Comparison of ENCODE assay signal across 22 cellular contexts in the genomic region with DNA sequence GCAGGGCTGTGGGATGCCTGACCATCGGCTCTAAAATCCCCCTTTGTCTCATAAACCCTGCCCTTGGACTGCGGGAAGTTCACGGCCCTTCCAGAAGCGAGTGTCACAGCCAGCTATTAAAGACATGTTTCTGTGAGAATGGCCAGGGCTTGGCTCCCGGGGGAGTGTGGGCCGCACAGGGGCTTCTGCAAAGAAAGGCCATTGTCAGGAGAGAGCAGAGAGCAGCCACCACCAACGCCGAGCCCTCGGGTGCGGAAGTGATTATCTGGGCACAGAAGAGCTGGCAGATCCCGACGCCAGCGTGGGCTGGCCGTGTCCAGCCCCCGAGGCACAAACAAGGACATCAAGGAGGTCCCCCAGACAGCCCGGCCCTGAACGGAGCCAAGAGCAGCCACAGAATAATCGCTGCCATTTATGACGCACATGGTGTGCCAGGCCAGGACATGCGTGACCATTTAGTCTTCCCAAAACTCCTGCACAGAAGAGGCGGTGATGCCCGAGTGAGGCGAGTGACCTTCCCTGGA.
DNase-seq lines count a peak whose midpoint lies in the region; ATAC-seq and TF ChIP-seq lines count a peak whose summit lies in the region.
"Had no signal": no experiment of that assay in that cellular context is flagged by ENCODE, and none has a peak within 500 bp of the region (broad histone marks: within the 10 kb centered on the region; RNA-seq: fewer than 3 reads in every experiment).

No MANE protein-coding gene starts in this region.

- H3K9me3 ChIP-seq in right cardiac atrium (ENCODE audit: control insufficient read depth, low read length) = no peaks in the 10 kb centered on the region
- H3K9me3 ChIP-seq in lower lobe of right lung = no peaks in the 10 kb centered on the region
- H3K9me3 ChIP-seq: testis had no signal

- no peaks in the 10 kb centered on the region for H3K27me3 ChIP-seq in H7 (ENCODE audit: control insufficient read depth, insufficient read depth, low read length)
- no peaks in the 10 kb centered on the region for H3K27me3 ChIP-seq in right cardiac atrium (ENCODE audit: control insufficient read depth, insufficient read depth)
- peaks cover 5% of the 10 kb centered on the region for H3K27me3 ChIP-seq in lower lobe of right lung (ENCODE audit: low read depth)
- H3K27me3 ChIP-seq: testis had no signal

- H3K27ac ChIP-seq in right cardiac atrium (ENCODE audit: low read length) (no peak overlapping the region), lower lobe of right lung (no peak overlapping the region)
- H3K27ac ChIP-seq: C4-2B, cardiac muscle cell, testis, WERI-Rb-1 had no signal

- DNase-seq in H7 = peak; percentile 23
- peak in 2 of 3 donors; percentile 70 to 71 for DNase-seq in right cardiac atrium
- DNase-seq in sciatic nerve (ENCODE audit: low spot score) = no peak
- no peak for DNase-seq in lower lobe of right lung
- no peak for DNase-seq in germinal center (ENCODE audit: low spot score)
- no peak for DNase-seq in kidney glomerular epithelial cell (lab: John Stamatoyannopoulos, UW)
- DNase-seq: activated CD4-positive, alpha-beta T cell treated with anti-CD3 and anti-CD28 coated beads, Interleukin-2, amount 50 U/mL, for 1 hour; activated naive CD4-positive, alpha-beta T cell treated with anti-CD3 and anti-CD28 coated beads, Interleukin-2, amount 50 U/mL, for 16 hours; Calu3; dermis blood vessel endothelial cell; KG1; NCI-H1694; NCI-H526; small intestine; stimulated activated CD4-positive, alpha-beta T cell treated with anti-CD3 and anti-CD28 coated beads, Interleukin-2, amount 100 ng/mL, for 24 hours; testis; WERI-Rb-1 had no signal

- ATAC-seq in SK-N-SH treated with all-trans-retinoic acid at 6 μM for 48 hours = peak; percentile 47; the same call in 2 of the 3 replicates
- ATAC-seq in right cardiac atrium = peak; percentile 62 to 65
- peak; percentile 60 for ATAC-seq in sciatic nerve
- ATAC-seq in lower lobe of right lung = no peak
- ATAC-seq: GM12878, left lobe of liver had no signal

- WGBS in right cardiac atrium = 63% methylated on average over 23 of the region's 23 CpGs

- H3K4me1 ChIP-seq in right cardiac atrium (ENCODE audit: control insufficient read depth, insufficient read depth, low read length) = peaks cover 3% of the 10 kb centered on the region
- H3K4me1 ChIP-seq in lower lobe of right lung = no peaks in the 10 kb centered on the region
- H3K4me1 ChIP-seq: testis had no signal

- no peak for TF ChIP-seq CTCF in lower lobe of right lung (IDR thresholded peaks at IDR 0.05)

- H3K4me3 ChIP-seq in H7 (ENCODE audit: insufficient read depth, low read depth, low read length) (no peak overlapping the region), right cardiac atrium (ENCODE audit: low read length) (no peak overlapping the region), lower lobe of right lung (no peak overlapping the region)
- H3K4me3 ChIP-seq: cardiac muscle cell, GM12878, testis had no signal

- intact Hi-C loops in right cardiac atrium (cut with DNase I) = no loop called here
- intact Hi-C loops in sciatic nerve (cut with DNase I) = no loop called here
- intact Hi-C loops in lower lobe of right lung (cut with DNase I) = no loop called here

- H3K36me3 ChIP-seq in H7 (replicated peaks; ENCODE audit: control insufficient read depth, insufficient read depth, low read length) (no peaks in the 10 kb centered on the region), lower lobe of right lung (no peaks in the 10 kb centered on the region)
- H3K36me3 ChIP-seq: cardiac muscle cell, WERI-Rb-1 had no signal

TF ChIP-seq in SK-N-SH treated with all-trans-retinoic acid at 6 μM for 48 hours, 23 proteins besides CTCF, POLR2A, EP300 and RAD21:
- TF ChIP-seq, protein P1, sequence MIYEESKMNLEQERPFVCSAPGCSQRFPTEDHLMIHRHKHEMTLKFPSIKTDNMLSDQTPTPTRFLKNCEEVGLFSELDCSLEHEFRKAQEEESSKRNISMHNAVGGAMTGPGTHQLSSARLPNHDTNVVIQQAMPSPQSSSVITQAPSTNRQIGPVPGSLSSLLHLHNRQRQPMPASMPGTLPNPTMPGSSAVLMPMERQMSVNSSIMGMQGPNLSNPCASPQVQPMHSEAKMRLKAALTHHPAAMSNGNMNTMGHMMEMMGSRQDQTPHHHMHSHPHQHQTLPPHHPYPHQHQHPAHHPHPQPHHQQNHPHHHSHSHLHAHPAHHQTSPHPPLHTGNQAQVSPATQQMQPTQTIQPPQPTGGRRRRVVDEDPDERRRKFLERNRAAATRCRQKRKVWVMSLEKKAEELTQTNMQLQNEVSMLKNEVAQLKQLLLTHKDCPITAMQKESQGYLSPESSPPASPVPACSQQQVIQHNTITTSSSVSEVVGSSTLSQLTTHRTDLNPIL (CRISPR knock-in tag; IDR thresholded peaks at IDR 0.05; ENCODE audit: low read depth) = no peak
- TF ChIP-seq ZFP3 (CRISPR knock-in tag; IDR thresholded peaks at IDR 0.05) (no peak), ESRRG (CRISPR knock-in tag; IDR thresholded peaks at IDR 0.05) (no peak), ZNF565 (CRISPR knock-in tag; conservative IDR thresholded peaks at IDR 0.05; ENCODE audit: low read depth) (no peak), CSDC2 (CRISPR knock-in tag; IDR thresholded peaks at IDR 0.05) (no peak), TOX (CRISPR knock-in tag; IDR thresholded peaks at IDR 0.05; ENCODE audit: borderline replicate concordance) (no peak), ZNF70 (CRISPR knock-in tag; IDR thresholded peaks at IDR 0.05) (no peak), TCF4 (CRISPR knock-in tag; IDR thresholded peaks at IDR 0.05; ENCODE audit: borderline replicate concordance) (no peak), ZFP30 (CRISPR knock-in tag; IDR thresholded peaks at IDR 0.05) (no peak), PPARA (CRISPR knock-in tag; IDR thresholded peaks at IDR 0.05; ENCODE audit: borderline replicate concordance) (no peak), BACH2 (CRISPR knock-in tag; IDR thresholded peaks at IDR 0.05; ENCODE audit: borderline replicate concordance) (no peak), ISL1 (CRISPR knock-in tag; IDR thresholded peaks at IDR 0.05) (no peak), RARB (CRISPR knock-in tag; IDR thresholded peaks at IDR 0.05) (no peak)
- TF ChIP-seq, protein P2, sequence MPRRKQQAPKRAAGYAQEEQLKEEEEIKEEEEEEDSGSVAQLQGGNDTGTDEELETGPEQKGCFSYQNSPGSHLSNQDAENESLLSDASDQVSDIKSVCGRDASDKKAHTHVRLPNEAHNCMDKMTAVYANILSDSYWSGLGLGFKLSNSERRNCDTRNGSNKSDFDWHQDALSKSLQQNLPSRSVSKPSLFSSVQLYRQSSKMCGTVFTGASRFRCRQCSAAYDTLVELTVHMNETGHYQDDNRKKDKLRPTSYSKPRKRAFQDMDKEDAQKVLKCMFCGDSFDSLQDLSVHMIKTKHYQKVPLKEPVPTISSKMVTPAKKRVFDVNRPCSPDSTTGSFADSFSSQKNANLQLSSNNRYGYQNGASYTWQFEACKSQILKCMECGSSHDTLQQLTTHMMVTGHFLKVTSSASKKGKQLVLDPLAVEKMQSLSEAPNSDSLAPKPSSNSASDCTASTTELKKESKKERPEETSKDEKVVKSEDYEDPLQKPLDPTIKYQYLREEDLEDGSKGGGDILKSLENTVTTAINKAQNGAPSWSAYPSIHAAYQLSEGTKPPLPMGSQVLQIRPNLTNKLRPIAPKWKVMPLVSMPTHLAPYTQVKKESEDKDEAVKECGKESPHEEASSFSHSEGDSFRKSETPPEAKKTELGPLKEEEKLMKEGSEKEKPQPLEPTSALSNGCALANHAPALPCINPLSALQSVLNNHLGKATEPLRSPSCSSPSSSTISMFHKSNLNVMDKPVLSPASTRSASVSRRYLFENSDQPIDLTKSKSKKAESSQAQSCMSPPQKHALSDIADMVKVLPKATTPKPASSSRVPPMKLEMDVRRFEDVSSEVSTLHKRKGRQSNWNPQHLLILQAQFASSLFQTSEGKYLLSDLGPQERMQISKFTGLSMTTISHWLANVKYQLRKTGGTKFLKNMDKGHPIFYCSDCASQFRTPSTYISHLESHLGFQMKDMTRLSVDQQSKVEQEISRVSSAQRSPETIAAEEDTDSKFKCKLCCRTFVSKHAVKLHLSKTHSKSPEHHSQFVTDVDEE (CRISPR knock-in tag; IDR thresholded peaks at IDR 0.05) = no peak
- TF ChIP-seq, protein P3, sequence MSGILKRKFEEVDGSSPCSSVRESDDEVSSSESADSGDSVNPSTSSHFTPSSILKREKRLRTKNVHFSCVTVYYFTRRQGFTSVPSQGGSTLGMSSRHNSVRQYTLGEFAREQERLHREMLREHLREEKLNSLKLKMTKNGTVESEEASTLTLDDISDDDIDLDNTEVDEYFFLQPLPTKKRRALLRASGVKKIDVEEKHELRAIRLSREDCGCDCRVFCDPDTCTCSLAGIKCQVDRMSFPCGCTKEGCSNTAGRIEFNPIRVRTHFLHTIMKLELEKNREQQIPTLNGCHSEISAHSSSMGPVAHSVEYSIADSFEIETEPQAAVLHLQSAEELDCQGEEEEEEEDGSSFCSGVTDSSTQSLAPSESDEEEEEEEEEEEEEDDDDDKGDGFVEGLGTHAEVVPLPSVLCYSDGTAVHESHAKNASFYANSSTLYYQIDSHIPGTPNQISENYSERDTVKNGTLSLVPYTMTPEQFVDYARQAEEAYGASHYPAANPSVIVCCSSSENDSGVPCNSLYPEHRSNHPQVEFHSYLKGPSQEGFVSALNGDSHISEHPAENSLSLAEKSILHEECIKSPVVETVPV (CRISPR knock-in tag; IDR thresholded peaks at IDR 0.05) = no peak
- TF ChIP-seq, protein P4, sequence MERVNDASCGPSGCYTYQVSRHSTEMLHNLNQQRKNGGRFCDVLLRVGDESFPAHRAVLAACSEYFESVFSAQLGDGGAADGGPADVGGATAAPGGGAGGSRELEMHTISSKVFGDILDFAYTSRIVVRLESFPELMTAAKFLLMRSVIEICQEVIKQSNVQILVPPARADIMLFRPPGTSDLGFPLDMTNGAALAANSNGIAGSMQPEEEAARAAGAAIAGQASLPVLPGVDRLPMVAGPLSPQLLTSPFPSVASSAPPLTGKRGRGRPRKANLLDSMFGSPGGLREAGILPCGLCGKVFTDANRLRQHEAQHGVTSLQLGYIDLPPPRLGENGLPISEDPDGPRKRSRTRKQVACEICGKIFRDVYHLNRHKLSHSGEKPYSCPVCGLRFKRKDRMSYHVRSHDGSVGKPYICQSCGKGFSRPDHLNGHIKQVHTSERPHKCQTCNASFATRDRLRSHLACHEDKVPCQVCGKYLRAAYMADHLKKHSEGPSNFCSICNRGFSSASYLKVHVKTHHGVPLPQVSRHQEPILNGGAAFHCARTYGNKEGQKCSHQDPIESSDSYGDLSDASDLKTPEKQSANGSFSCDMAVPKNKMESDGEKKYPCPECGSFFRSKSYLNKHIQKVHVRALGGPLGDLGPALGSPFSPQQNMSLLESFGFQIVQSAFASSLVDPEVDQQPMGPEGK (CRISPR knock-in tag; IDR thresholded peaks at IDR 0.05; ENCODE audit: borderline replicate concordance) = no peak

Comparison
In these comparisons a context has a peak if more than half of its experiments do, and no peak if none do; other contexts are left out.
1. DNase-seq: peak in H7 (single experiment) and right cardiac atrium (2 of 3); none in sciatic nerve (single experiment), lower lobe of right lung (single experiment), germinal center (single experiment) and kidney glomerular epithelial cell (single experiment).
2. ATAC-seq: peak in SK-N-SH treated with all-trans-retinoic acid at 6 μM for 48 hours (single experiment), right cardiac atrium (2 of 2) and sciatic nerve (single experiment); none in lower lobe of right lung (0 of 2).